ENCODE assay signal across 6 cellular contexts in the genomic region with DNA sequence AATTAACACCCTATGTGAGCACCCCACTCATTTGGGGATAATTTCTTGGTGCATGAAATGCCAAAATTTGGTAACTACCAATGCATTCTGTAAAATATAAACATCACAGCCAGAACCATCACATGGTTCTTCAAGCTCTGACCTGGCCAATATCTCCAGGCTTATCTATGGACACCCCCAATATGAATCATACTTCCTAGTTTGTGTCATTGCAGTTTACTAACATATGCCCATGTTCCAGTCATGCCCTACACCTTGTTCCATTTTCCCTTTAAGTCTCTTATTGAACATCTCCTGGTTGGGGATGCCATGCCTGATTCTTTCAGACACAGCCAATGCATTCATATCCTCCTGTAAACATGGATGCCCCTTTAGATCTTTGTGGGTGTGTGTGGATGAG.
"Had no signal": no experiment of that assay in that cellular context is flagged by ENCODE, and none has a peak within 500 bp of the region (broad histone marks: within the 10 kb centered on the region; RNA-seq: fewer than 3 reads in every experiment).

No MANE protein-coding gene starts in this region.

- H3K27ac ChIP-seq: GM23248 had no signal

- H3K36me3 ChIP-seq: HAP-1 had no signal

- H3K4me3 ChIP-seq: GM23248, HAP-1 had no signal

- FAIRE-seq: HepG2 had no signal

- H2AFZ ChIP-seq: GM23248 had no signal

- H3K9me3 ChIP-seq: HAP-1 had no signal

- DNase-seq: GM23248, GOT3, H7, HFFc6 had no signal

- H3K4me1 ChIP-seq: HAP-1 had no signal

- H3K9ac ChIP-seq: GM23248 had no signal
